In the genomic region with DNA sequence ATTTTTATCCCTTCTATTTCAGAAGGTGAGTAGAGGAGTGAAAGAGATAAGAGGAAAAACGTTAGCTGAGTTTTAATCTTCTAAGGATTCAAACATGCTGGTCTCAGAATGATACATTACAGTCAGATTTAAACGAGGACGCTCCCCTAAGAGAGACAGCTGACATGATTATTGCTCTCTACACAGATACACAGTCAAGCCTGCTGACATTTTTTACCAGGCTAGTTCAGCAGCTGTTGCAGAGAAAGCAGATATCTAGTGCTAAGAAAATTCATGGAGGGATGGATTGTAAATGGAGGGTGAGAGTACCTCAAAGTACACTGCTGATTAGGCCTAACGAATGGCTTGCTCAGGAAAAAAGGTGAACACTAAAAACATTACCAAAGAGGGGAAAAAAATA, we compare ENCODE assay signal across 17 cellular contexts.
"Had no signal": no experiment of that assay in that cellular context is flagged by ENCODE, and none has a peak within 500 bp of the region (broad histone marks: within the 10 kb centered on the region; RNA-seq: fewer than 3 reads in every experiment).

No MANE protein-coding gene starts in this region.

- H3K4me1 Mint-ChIP-seq: activated naive CD4-positive, alpha-beta T cell treated with anti-CD3 and anti-CD28 coated beads, Interleukin-2, amount 10 ng/mL, durations not matched to agents 7 days and 5 days; immature natural killer cell had no signal

- H3K9me3 ChIP-seq: thoracic aorta had no signal

- H3K27ac ChIP-seq: foreskin keratinocyte, hepatocyte, thoracic aorta had no signal

- H3K79me2 ChIP-seq: hepatocyte had no signal

- H3K27me3 ChIP-seq: foreskin keratinocyte, hepatocyte had no signal

- H3K4me3 ChIP-seq: hepatocyte, thoracic aorta had no signal

- DNase-seq: activated CD4-positive, alpha-beta memory T cell treated with anti-CD3 and anti-CD28 coated beads for 36 hours; activated CD4-positive, alpha-beta T cell treated with anti-CD3 and anti-CD28 coated beads for 48 hours; activated effector memory CD4-positive, alpha-beta T cell treated with anti-CD3 and anti-CD28 coated beads, Interleukin-2, amount 50 U/mL, for 16 hours; activated naive CD4-positive, alpha-beta T cell treated with anti-CD3 and anti-CD28 coated beads, Interleukin-2, amount 10 ng/mL, durations not matched to agents 7 days and 5 days; activated T-cell treated with anti-CD3 and anti-CD28 coated beads, Interleukin-2, amount 50 U/mL, for 72 hours; amygdala; foreskin keratinocyte; immature natural killer cell; stimulated activated CD4-positive, alpha-beta T cell treated with anti-CD3 and anti-CD28 coated beads, Interleukin-4, amount 100 ng/mL, for 24 hours; stimulated activated naive CD4-positive, alpha-beta T cell treated with Interleukin-2 at 50 U/mL for 16 hours; SW 1271; T-helper 17 cell had no signal

- H3K4me1 ChIP-seq: foreskin keratinocyte had no signal

- H3K4me3 Mint-ChIP-seq: activated CD4-positive, alpha-beta memory T cell treated with anti-CD3 and anti-CD28 coated beads for 36 hours; activated naive CD4-positive, alpha-beta T cell treated with anti-CD3 and anti-CD28 coated beads, Interleukin-2, amount 10 ng/mL, durations not matched to agents 7 days and 5 days; activated T-cell treated with anti-CD3 and anti-CD28 coated beads, Interleukin-2, amount 50 U/mL, for 72 hours; immature natural killer cell; T-helper 17 cell; type B pancreatic cell had no signal

- H3K9me3 Mint-ChIP-seq: activated CD4-positive, alpha-beta memory T cell treated with anti-CD3 and anti-CD28 coated beads for 36 hours; activated naive CD4-positive, alpha-beta T cell treated with anti-CD3 and anti-CD28 coated beads, Interleukin-2, amount 10 ng/mL, durations not matched to agents 7 days and 5 days; activated T-cell treated with anti-CD3 and anti-CD28 coated beads, Interleukin-2, amount 50 U/mL, for 72 hours; immature natural killer cell; type B pancreatic cell had no signal

- H2AFZ ChIP-seq: hepatocyte had no signal

- H3K27me3 Mint-ChIP-seq: activated CD4-positive, alpha-beta memory T cell treated with anti-CD3 and anti-CD28 coated beads for 36 hours; activated naive CD4-positive, alpha-beta T cell treated with anti-CD3 and anti-CD28 coated beads, Interleukin-2, amount 10 ng/mL, durations not matched to agents 7 days and 5 days; progenitor cell of endocrine pancreas; T-helper 17 cell; type B pancreatic cell had no signal

- H3K27ac Mint-ChIP-seq: activated CD4-positive, alpha-beta memory T cell treated with anti-CD3 and anti-CD28 coated beads for 36 hours; activated naive CD4-positive, alpha-beta T cell treated with anti-CD3 and anti-CD28 coated beads, Interleukin-2, amount 10 ng/mL, durations not matched to agents 7 days and 5 days; activated T-cell treated with anti-CD3 and anti-CD28 coated beads, Interleukin-2, amount 50 U/mL, for 72 hours; progenitor cell of endocrine pancreas; T-helper 17 cell; type B pancreatic cell had no signal

- ATAC-seq: activated T-cell treated with anti-CD3 and anti-CD28 coated beads, Interleukin-2, amount 50 U/mL, for 72 hours; foreskin keratinocyte; left lobe of liver; T-helper 17 cell had no signal

- H3K4me2 ChIP-seq: hepatocyte had no signal

- H3K36me3 ChIP-seq: thoracic aorta had no signal
